In genomic region chr3:39276746-39277145, GRCh38 we compare ENCODE assay signal across 37 cellular contexts. TPM values are rescaled to one million over a fixed set of nuclear protein-coding genes. Genes with fewer than 3 reads are reported as not detected.
DNase-seq lines count a peak whose midpoint lies in the region; ATAC-seq, FAIRE-seq and TF ChIP-seq lines count a peak whose summit lies in the region.
"Had no signal": no experiment of that assay in that cellular context is flagged by ENCODE, and none has a peak within 500 bp of the region (broad histone marks: within the 10 kb centered on the region; RNA-seq: fewer than 3 reads in every experiment).

No MANE protein-coding gene starts in this region.

- TF ChIP-seq RAD21 in K562 (CRISPR knock-in tag; conservative IDR thresholded peaks at IDR 0.05 in 1 of 2, IDR thresholded peaks at IDR 0.05 in 1 of 2), result no peak

- CTCF ChIA-PET in K562 (lab: Yijun Ruan, JAX; ENCODE audit: low intra/inter-chr PET ratio), result no interaction called here

- no peaks in the 10 kb centered on the region for H3K36me3 ChIP-seq in DND-41 (ENCODE audit: insufficient read depth, low read length)
- no peaks in the 10 kb centered on the region for H3K36me3 ChIP-seq in K562 (ENCODE audit: control insufficient read depth, insufficient read depth, low read length)
- H3K36me3 ChIP-seq: gastroesophageal sphincter, SJSA1, suprapubic skin, upper lobe of left lung had no signal

- TF ChIP-seq POLR2A in K562 (conservative IDR thresholded peaks at IDR 0.05) (no peak), GM12891 (IDR thresholded peaks at IDR 0.05; ENCODE audit: low read depth, low read length) (no peak)

- FAIRE-seq in K562 (lab: Jason Lieb, UNC), result no peak
- FAIRE-seq in GM12891 (lab: Jason Lieb, UNC), result no peak
- FAIRE-seq in frontal cortex (lab: Jason Lieb, UNC), result no peak
- FAIRE-seq: GM12892, H54, HTR-8/SVneo, TTC549 had no signal

- H3K27me3 Mint-ChIP-seq in T-helper 2 cell treated with Interferon-gamma antibody and Interleukin-4, amounts not matched to agents 5 μg/mL and 100 μg/mL, for 36 hours (ENCODE audit: low read depth), result peaks cover 12% of the 10 kb centered on the region
- H3K27me3 Mint-ChIP-seq in nephron progenitor cell (ENCODE audit: low read depth, poor library complexity), result peaks cover 5% of the 10 kb centered on the region

- peak overlapping the region; percentile 44 for H3K4me3 Mint-ChIP-seq in T-helper 2 cell treated with Interferon-gamma antibody and Interleukin-4, amounts not matched to agents 5 μg/mL and 100 μg/mL, for 36 hours
- no peak overlapping the region for H3K4me3 Mint-ChIP-seq in nephron progenitor cell
- H3K4me3 Mint-ChIP-seq: activated CD8-positive, alpha-beta memory T cell treated with anti-CD3 and anti-CD28 coated beads, Interleukin-2, amount 10 ng/mL, durations not matched to agents 7 days and 5 days; activated naive CD4-positive, alpha-beta T cell treated with anti-CD3 and anti-CD28 coated beads for 36 hours; activated T-helper 1 cell treated with anti-CD3 and anti-CD28 coated beads, Interleukin-12 subunit alpha, Interleukin-12 subunit beta, Interleukin-2, Interleukin-4 antibody, amounts not matched to agents 30 ng/mL and 10 ng/mL and 1 ng/mL, durations not matched to agents 14 hours and 24 hours and 36 hours had no signal

- POLR2A ChIA-PET in K562 (lab: Yijun Ruan, JAX), result interaction anchor here (0.6 to 1.5 kb wide), 2 partner anchors 11 to 107 kb away, joined by 3 to 5 read pairs; no protein-coding TSS in a partner anchor

- no peak overlapping the region for H3K27ac ChIP-seq in DND-41 (ENCODE audit: low read length)
- H3K27ac ChIP-seq in K562 (ENCODE audit: extremely low read depth, low read depth, low read length), result no peak overlapping the region
- H3K27ac ChIP-seq: gastroesophageal sphincter, hepatocyte, RWPE1, SJSA1, suprapubic skin, upper lobe of left lung had no signal

- peaks cover 36% of the 10 kb centered on the region for H3K4me1 Mint-ChIP-seq in T-helper 2 cell treated with Interferon-gamma antibody and Interleukin-4, amounts not matched to agents 5 μg/mL and 100 μg/mL, for 36 hours (ENCODE audit: low read depth)
- peaks cover 62% of the 10 kb centered on the region for H3K4me1 Mint-ChIP-seq in nephron progenitor cell

- ATAC-seq in DND-41 (ENCODE audit: insufficient read depth, low read depth) (peak; percentile 62; the same call in 1 of the 3 replicates), K562 (no peak), HG03469 (IDR thresholded peaks at IDR 0.05; ENCODE audit: unreplicated experiment) (no peak)
- ATAC-seq: activated CD8-positive, alpha-beta memory T cell treated with anti-CD3 and anti-CD28 coated beads, Interleukin-2, amount 10 ng/mL, durations not matched to agents 7 days and 5 days; gastroesophageal sphincter; naive thymus-derived CD8-positive, alpha-beta T cell had no signal

- H2AFZ ChIP-seq in DND-41 (ENCODE audit: low read depth, low read length) (no peak overlapping the region), K562 (ENCODE audit: low read depth, low read length) (no peak overlapping the region)
- H2AFZ ChIP-seq: hepatocyte had no signal

- DNase-seq in T-helper 2 cell treated with Interferon-gamma antibody and Interleukin-4, amounts not matched to agents 5 μg/mL and 100 μg/mL, for 36 hours (ENCODE audit: low spot score), result no peak
- DNase-seq in T-helper 2 cell, result no peak
- no peak for DNase-seq in DND-41
- DNase-seq in K562 (ENCODE audit: extremely low read depth in 1 of 4, low spot score in 3 of 4), result no peak
- DNase-seq in nephron progenitor cell, result no peak
- DNase-seq in GM12891 (ENCODE audit: insufficient read length, low spot score), result no peak
- no peak for DNase-seq in frontal cortex (ENCODE audit: low spot score in 2 of 2)
- DNase-seq: activated CD4-positive, CD25-positive, alpha-beta regulatory T cell; activated CD8-positive, alpha-beta memory T cell treated with anti-CD3 and anti-CD28 coated beads, Interleukin-2, amount 10 ng/mL, durations not matched to agents 7 days and 5 days; activated naive CD4-positive, alpha-beta T cell treated with anti-CD3 and anti-CD28 coated beads for 36 hours; DMS153; KBM-7; MM.1S; naive thymus-derived CD8-positive, alpha-beta T cell; NCI-H146; NCI-H82; stimulated activated CD4-positive, alpha-beta T cell treated with anti-CD3 and anti-CD28 coated beads, Interleukin-15, amount 100 ng/mL, for 24 hours; stimulated activated CD4-positive, alpha-beta T cell treated with anti-CD3 and anti-CD28 coated beads, Interleukin-4, amount 100 ng/mL, for 4 hours; upper lobe of left lung had no signal

- no peaks in the 10 kb centered on the region for H4K20me1 ChIP-seq in DND-41 (ENCODE audit: insufficient read depth, low read length)
- no peaks in the 10 kb centered on the region for H4K20me1 ChIP-seq in K562 (replicated peaks; ENCODE audit: control insufficient read depth, insufficient read depth, low read length)

- H3K4me3 ChIP-seq in DND-41 (ENCODE audit: low read depth in 1 of 2, low read length in 2 of 2) (no peak overlapping the region), K562 (no peak overlapping the region)
- H3K4me3 ChIP-seq: gastroesophageal sphincter, hepatocyte, lung, SJSA1, suprapubic skin, upper lobe of left lung had no signal

- H3K27me3 ChIP-seq in DND-41 (ENCODE audit: insufficient read depth, low read length, poor library complexity), result no peaks in the 10 kb centered on the region
- peaks cover 6 to 38% of the 10 kb centered on the region in 2 experiments; a peak in 4 of 5 replicates for H3K27me3 ChIP-seq in K562 (ENCODE audit: control insufficient read depth in 2 of 2, insufficient read depth in 2 of 2, low read length in 2 of 2)
- H3K27me3 ChIP-seq: gastroesophageal sphincter, hepatocyte, SJSA1, suprapubic skin, upper lobe of left lung had no signal

- intact Hi-C loops in K562 (cut with micrococcal nuclease), result no loop called here

- H3K4me1 ChIP-seq in DND-41 (ENCODE audit: insufficient read depth, low read length) (peaks cover 9% of the 10 kb centered on the region), K562 (replicated peaks in 1 of 2; ENCODE audit: control insufficient read depth in 2 of 2, insufficient read depth in 2 of 2, low read length in 2 of 2) (no peaks in the 10 kb centered on the region; a peak in 2 of 5 replicates)
- H3K4me1 ChIP-seq: gastroesophageal sphincter, SJSA1 had no signal

- no peak overlapping the region for H3K27ac Mint-ChIP-seq in T-helper 2 cell treated with Interferon-gamma antibody and Interleukin-4, amounts not matched to agents 5 μg/mL and 100 μg/mL, for 36 hours
- peak overlapping the region; percentile 11 for H3K27ac Mint-ChIP-seq in nephron progenitor cell
- H3K27ac Mint-ChIP-seq: activated CD8-positive, alpha-beta memory T cell treated with anti-CD3 and anti-CD28 coated beads, Interleukin-2, amount 10 ng/mL, durations not matched to agents 7 days and 5 days; activated naive CD4-positive, alpha-beta T cell treated with anti-CD3 and anti-CD28 coated beads for 36 hours; activated T-helper 1 cell treated with anti-CD3 and anti-CD28 coated beads, Interleukin-12 subunit alpha, Interleukin-12 subunit beta, Interleukin-2, Interleukin-4 antibody, amounts not matched to agents 30 ng/mL and 10 ng/mL and 1 ng/mL, durations not matched to agents 14 hours and 24 hours and 36 hours had no signal

- no peak overlapping the region for H3K4me2 ChIP-seq in DND-41 (ENCODE audit: insufficient read depth, low read length)
- no peak overlapping the region for H3K4me2 ChIP-seq in K562 (ENCODE audit: insufficient read depth, low read length)
- H3K4me2 ChIP-seq: hepatocyte had no signal

- no peaks in the 10 kb centered on the region for H3K9me3 Mint-ChIP-seq in T-helper 2 cell treated with Interferon-gamma antibody and Interleukin-4, amounts not matched to agents 5 μg/mL and 100 μg/mL, for 36 hours
- no peaks in the 10 kb centered on the region for H3K9me3 Mint-ChIP-seq in nephron progenitor cell
- H3K9me3 Mint-ChIP-seq: activated naive CD4-positive, alpha-beta T cell treated with anti-CD3 and anti-CD28 coated beads for 36 hours; activated T-helper 1 cell treated with anti-CD3 and anti-CD28 coated beads, Interleukin-12 subunit alpha, Interleukin-12 subunit beta, Interleukin-2, Interleukin-4 antibody, amounts not matched to agents 30 ng/mL and 10 ng/mL and 1 ng/mL, durations not matched to agents 14 hours and 24 hours and 36 hours; naive thymus-derived CD8-positive, alpha-beta T cell had no signal

- BruUV-seq in K562 (replicated peaks; lab: Mats Ljungman, UMichigan), result no TSS peak

- H3K9me1 ChIP-seq in K562 (ENCODE audit: control insufficient read depth, insufficient read depth, low read length), result no peaks in the 10 kb centered on the region

- in situ Hi-C loops in K562 (cut with MboI), result no loop called here

- no peaks in the 10 kb centered on the region for H3K36me3 Mint-ChIP-seq in T-helper 2 cell treated with Interferon-gamma antibody and Interleukin-4, amounts not matched to agents 5 μg/mL and 100 μg/mL, for 36 hours (ENCODE audit: low read depth)
- H3K36me3 Mint-ChIP-seq in nephron progenitor cell (ENCODE audit: low read depth), result no peaks in the 10 kb centered on the region
- H3K36me3 Mint-ChIP-seq: activated CD8-positive, alpha-beta memory T cell treated with anti-CD3 and anti-CD28 coated beads, Interleukin-2, amount 10 ng/mL, durations not matched to agents 7 days and 5 days; naive thymus-derived CD8-positive, alpha-beta T cell had no signal

- TF ChIP-seq CTCF in DND-41 (IDR thresholded peaks at IDR 0.05; ENCODE audit: borderline replicate concordance, extremely low read depth, low read length, poor library complexity, severe bottlenecking) (no peak), K562 (IDR thresholded peaks at IDR 0.05 in 2 of 3, conservative IDR thresholded peaks at IDR 0.05 in 1 of 3; ENCODE audit: insufficient read depth in 2 of 3, low read depth in 1 of 3, low read length in 3 of 3) (no peak), nephron progenitor cell (IDR thresholded peaks at IDR 0.05) (no peak)

- no peak for TF ChIP-seq EP300 in K562 (IDR thresholded peaks at IDR 0.05; ENCODE audit: low read length)

- H3K9ac ChIP-seq in DND-41 (ENCODE audit: low read depth, low read length) (no peak overlapping the region), K562 (ENCODE audit: insufficient read depth in 1 of 2, low read depth in 2 of 2, low read length in 2 of 2) (no peak overlapping the region)

- H3K79me2 ChIP-seq in DND-41 (ENCODE audit: insufficient read depth, low read length) (no peaks in the 10 kb centered on the region), K562 (ENCODE audit: control insufficient read depth, insufficient read depth, low read length) (no peaks in the 10 kb centered on the region)
- H3K79me2 ChIP-seq: hepatocyte had no signal

- no peaks in the 10 kb centered on the region for H3K9me3 ChIP-seq in DND-41 (ENCODE audit: insufficient read depth, low read length, severe bottlenecking)
- H3K9me3 ChIP-seq in K562 (replicated peaks; ENCODE audit: control insufficient read depth, insufficient read depth, low read depth, low read length), result no peaks in the 10 kb centered on the region
- H3K9me3 ChIP-seq: gastroesophageal sphincter, SJSA1, suprapubic skin, upper lobe of left lung had no signal

RNA-seq across cellular contexts. Expression of gene CX3CR1, which starts 3.1 kb away (rescaled TPM):
- total RNA-seq in K562 (2011; cell fraction: chromatin; rRNA removed; ENCODE audit: low replicate concordance), result not detected in 2 replicates
- total RNA-seq in K562 (2011; cell fraction: nucleolus; rRNA removed), result not detected in 2 replicates
- not detected in 2 replicates for total RNA-seq in K562 (2011; cell fraction: nucleoplasm; rRNA removed)
- total RNA-seq in K562 (2014; rRNA removed), result not detected in 2 replicates
- total RNA-seq in K562 (2014; rRNA removed; fragmentation: Illumina TruSeq; extraction: Trizol), result not detected in 2 replicates
- total RNA-seq in K562 (2015; rRNA removed; fragmentation: Illumina TruSeq; extraction: Trizol), result not detected in 2 replicates
- not detected in 2 replicates for total RNA-seq in K562 (2021)
- polyA plus RNA-seq in K562 (2011; rRNA removed), result 0.21 TPM in 1 of 2 replicates, not detected in the other
- not detected in 2 replicates for polyA plus RNA-seq in K562 (2011; cell fraction: cytosol; rRNA removed)
- polyA plus RNA-seq in K562 (2011; cell fraction: nucleus; rRNA removed), result not detected in 2 replicates
- 0.17 TPM in 1 of 2 replicates, not detected in the other for polyA plus RNA-seq in K562 (2012)
- polyA plus RNA-seq in K562 (2014; fragmentation: Illumina TruSeq; extraction: Trizol), result not detected in 2 replicates
- not detected for polyA plus RNA-seq in K562 (2014; fragmentation: Nextera tagmentation; extraction: Ambion mirVana)
- 0.03 TPM in 1 of 2 replicates, not detected in the other for polyA plus RNA-seq in K562 (2014; rRNA removed)
- not detected in 2 replicates for polyA minus RNA-seq in K562 (2011; rRNA and poly(A)+ RNA removed)
- not detected in 2 replicates for polyA minus RNA-seq in K562 (2011; cell fraction: cytosol; rRNA and poly(A)+ RNA removed)
- not detected in 2 replicates for polyA minus RNA-seq in K562 (2011; cell fraction: nucleus; rRNA and poly(A)+ RNA removed)
- 0.10 TPM for polyA plus RNA-seq in GM12891 (2012; ENCODE audit: low read depth, missing spikeins)
- total RNA-seq in frontal cortex, result 7.3 TPM
- total RNA-seq: A172; activated naive CD4-positive, alpha-beta T cell treated with anti-CD3 and anti-CD28 coated beads for 36 hours; NCI-H460; osteocyte; SJSA1 had no signal
- polyA plus RNA-seq: fibroblast of lung, hepatocyte had no signal

RNA-seq across cellular contexts. Expression of gene CCR8, which starts 52.8 kb away (rescaled TPM):
- not detected in 2 replicates for total RNA-seq in K562 (2011; cell fraction: chromatin; rRNA removed; ENCODE audit: low replicate concordance)
- total RNA-seq in K562 (2011; cell fraction: nucleolus; rRNA removed), result not detected in 2 replicates
- total RNA-seq in K562 (2011; cell fraction: nucleoplasm; rRNA removed), result not detected in 2 replicates
- total RNA-seq in K562 (2014; rRNA removed), result not detected in 2 replicates
- not detected in 2 replicates for total RNA-seq in K562 (2014; rRNA removed; fragmentation: Illumina TruSeq; extraction: Trizol)
- not detected in 2 replicates for total RNA-seq in K562 (2015; rRNA removed; fragmentation: Illumina TruSeq; extraction: Trizol)
- total RNA-seq in K562 (2021), result not detected in 2 replicates
- not detected in 2 replicates for polyA plus RNA-seq in K562 (2011; rRNA removed)
- polyA plus RNA-seq in K562 (2011; cell fraction: cytosol; rRNA removed), result 0.04 TPM in 1 of 2 replicates, not detected in the other
- polyA plus RNA-seq in K562 (2011; cell fraction: nucleus; rRNA removed), result not detected in 2 replicates
- 0.09 TPM in 1 of 2 replicates, not detected in the other for polyA plus RNA-seq in K562 (2012)
- not detected in 2 replicates for polyA plus RNA-seq in K562 (2014; fragmentation: Illumina TruSeq; extraction: Trizol)
- polyA plus RNA-seq in K562 (2014; fragmentation: Nextera tagmentation; extraction: Ambion mirVana), result not detected
- polyA plus RNA-seq in K562 (2014; rRNA removed), result not detected in 2 replicates
- not detected in 2 replicates for polyA minus RNA-seq in K562 (2011; rRNA and poly(A)+ RNA removed)
- polyA minus RNA-seq in K562 (2011; cell fraction: cytosol; rRNA and poly(A)+ RNA removed), result not detected in 2 replicates
- not detected in 2 replicates for polyA minus RNA-seq in K562 (2011; cell fraction: nucleus; rRNA and poly(A)+ RNA removed)
- polyA plus RNA-seq in GM12891 (2012; ENCODE audit: low read depth, missing spikeins), result 4.6 TPM
- total RNA-seq in frontal cortex, result not detected
- total RNA-seq: A172; activated naive CD4-positive, alpha-beta T cell treated with anti-CD3 and anti-CD28 coated beads for 36 hours; chondrocyte; fibroblast of lung; gastroesophageal sphincter; hepatocyte; lung; naive thymus-derived CD8-positive, alpha-beta T cell; NCI-H460; OCI-LY7; osteocyte; SJSA1; suprapubic skin; upper lobe of left lung had no signal
- polyA plus RNA-seq: fibroblast of lung, hepatocyte had no signal
